ENCODE assay signal across 8 cellular contexts in genomic region chr17:59106463-59107305, GRCh38. TPM values are rescaled to one million over a fixed set of nuclear protein-coding genes. Genes with fewer than 3 reads are reported as not detected.
DNase-seq lines count a peak whose midpoint lies in the region; ATAC-seq, FAIRE-seq and TF ChIP-seq lines count a peak whose summit lies in the region.

Gene TRIM37, minus strand, starts transcription at chr17:59106880. Its CDS starts 419 bp downstream, at chr17:59106461.

- H3K9me3 ChIP-seq in Caco-2 (no peaks in the 10 kb centered on the region), H1 (ENCODE audit: insufficient read depth in 2 of 2, low read depth in 1 of 2, low read length in 1 of 2) (no peaks in the 10 kb centered on the region), mesenchymal stem cell (ENCODE audit: control insufficient read depth, low read length) (no peaks in the 10 kb centered on the region)

- peak within 1 kb of the TSS; percentile 81 to 92 (median 84) for H3K9ac ChIP-seq in H1 (replicated peaks in 1 of 4; ENCODE audit: extremely low read depth in 1 of 4, low read depth in 3 of 4, low read length in 3 of 4)
- peak within 1 kb of the TSS; percentile 88 for H3K9ac ChIP-seq in mesenchymal stem cell (ENCODE audit: low read length)

- TF ChIP-seq EP300 in H1 (IDR thresholded peaks at IDR 0.05; ENCODE audit: borderline replicate concordance in 1 of 2, low read depth in 2 of 2, low read length in 2 of 2): no peak

- peak within 1 kb of the TSS; percentile 74 for H4K5ac ChIP-seq in H1 (ENCODE audit: insufficient read length, low read depth, low read length)

- FAIRE-seq in HTR-8/SVneo (lab: Jason Lieb, UNC) (peak; percentile 100), H1 (lab: Jason Lieb, UNC) (no peak)

- TF ChIP-seq RAD21 in H1 (IDR thresholded peaks at IDR 0.05 in 1 of 2, conservative IDR thresholded peaks at IDR 0.05 in 1 of 2; ENCODE audit: low read depth in 2 of 2, low read length in 2 of 2): 0 out of 4 replicates have a peak, but pooled peaks of 1 of the 2 experiments have one; percentile 8

- TF ChIP-seq POLR2A in H1 (IDR thresholded peaks at IDR 0.05; ENCODE audit: control extremely low read depth in 1 of 2, low read depth in 2 of 2, low read length in 2 of 2): peak; percentile 42 to 67

- POLR2A ChIA-PET in Caco-2 (lab: Charles Lee) (interaction anchor here (0.5 to 2.6 kb wide), 9 partner anchors 12 to 588 kb away, joined by 3 to 38 read pairs (median 5); partner anchors contain the start of genes PRR11 and SKA2), H1 (lab: Charles Lee; ENCODE audit: partially characterized antibody) (interaction anchor here (0.7 to 3.6 kb wide), 13 partner anchors 8 to 609 kb away, joined by 3 to 32 read pairs (median 4); partner anchors contain the start of genes PRR11 and SKA2)

- H4K20me1 ChIP-seq in H1 (replicated peaks in 1 of 2; ENCODE audit: control insufficient read depth in 1 of 2, insufficient read depth in 2 of 2, low read length in 2 of 2): peaks cover 0 to 4% of the 10 kb centered on the region in 2 experiments

- H3K27me3 Mint-ChIP-seq in Caco-2 (ENCODE audit: insufficient read depth, unreplicated experiment): no peaks in the 10 kb centered on the region

- H3K79me2 ChIP-seq in H1 (ENCODE audit: control insufficient read depth in 1 of 2, insufficient read depth in 2 of 2, low read length in 2 of 2): peaks cover 0 to 38% of the 10 kb centered on the region in 2 experiments; a peak in 3 of 4 replicates

- H3K36me3 ChIP-seq in Caco-2 (ENCODE audit: control insufficient read depth, insufficient read depth, low read length) (no peaks in the 10 kb centered on the region; the same call in 1 of the 2 replicates), H1 (ENCODE audit: control insufficient read depth in 2 of 4, insufficient read depth in 4 of 4, low read length in 3 of 4) (peaks cover 0 to 19% (median 0%) of the 10 kb centered on the region in 4 experiments; a peak in 2 of 8 replicates), mesenchymal stem cell (ENCODE audit: control insufficient read depth in 1 of 2, insufficient read depth in 2 of 2, low read depth in 1 of 2, low read length in 2 of 2) (peaks cover 4 to 22% of the 10 kb centered on the region in 2 experiments)

- DNase-seq in Caco-2 (peak; percentile 99 to 100), HTR-8/SVneo (ENCODE audit: insufficient read length, low spot score) (peak; percentile 99), NOMO-1 treated with dmso at 0.1 percent for 144 hours (lab: John Stamatoyannopoulos, UW; ENCODE audit: unreplicated experiment) (peak; percentile 98), H1 (ENCODE audit: low read depth in 1 of 2, low spot score in 2 of 2) (peak; percentile 98 to 99), mesenchymal stem cell (peak; percentile 99)
- peak; percentile 84 to 100 (median 97) for DNase-seq in activated CD8-positive, alpha-beta memory T cell treated with anti-CD3 and anti-CD28 coated beads for 48 hours (ENCODE audit: low read depth in 2 of 3, low spot score in 2 of 3)
- DNase-seq in stimulated activated CD8-positive, alpha-beta memory T cell treated with anti-CD3 and anti-CD28 coated beads, Interleukin-12 subunit alpha, Interleukin-12 subunit beta, amount 100 ng/mL, for 4 hours (ENCODE audit: low read depth): peak; percentile 99

- 0 out of 2 replicates have a peak, but pooled peaks cover 4% of the 10 kb centered on the region for H3K23me2 ChIP-seq in H1 (ENCODE audit: low read depth, low read length)

- no peak within 1 kb of the TSS for H2AK5ac ChIP-seq in H1 (ENCODE audit: low read depth, low read length)
- no peak within 1 kb of the TSS for H2AK5ac ChIP-seq in mesenchymal stem cell (ENCODE audit: low read length, severe bottlenecking)

- H3K23ac ChIP-seq in H1 (ENCODE audit: insufficient read length) (no peak within 1 kb of the TSS), mesenchymal stem cell (ENCODE audit: low read length in 2 of 2) (no peak within 1 kb of the TSS)

- ATAC-seq in GM21367 (IDR thresholded peaks at IDR 0.05; ENCODE audit: unreplicated experiment): peak; percentile 89

- peak within 1 kb of the TSS; percentile 98 for H3K4me3 Mint-ChIP-seq in Caco-2 (ENCODE audit: unreplicated experiment)

- CTCF ChIA-PET in Caco-2 (lab: Charles Lee): interaction anchor here (1.0 to 1.1 kb wide), 2 partner anchors 41 to 48 kb away, joined by 4 read pairs; partner anchors contain the start of genes PRR11 and SKA2
- CTCF ChIA-PET in H1 (lab: Charles Lee; ENCODE audit: partially characterized antibody): interaction anchor here (0.5 kb wide), 1 partner anchor 40 kb away, joined by 3 read pairs; no protein-coding TSS in a partner anchor

- no peaks in the 10 kb centered on the region for H3K27me3 ChIP-seq in Caco-2 (replicated peaks; ENCODE audit: control insufficient read depth, insufficient read depth, low read length)
- H3K27me3 ChIP-seq in H1 (replicated peaks in 1 of 4; ENCODE audit: control insufficient read depth in 3 of 4, extremely low read depth in 1 of 4, insufficient read depth in 3 of 4, low read length in 3 of 4): no peaks in the 10 kb centered on the region
- H3K27me3 ChIP-seq in mesenchymal stem cell (ENCODE audit: control insufficient read depth in 1 of 2, insufficient read depth in 1 of 2, low read length in 2 of 2): no peaks in the 10 kb centered on the region

- H3K4ac ChIP-seq in H1 (replicated peaks; ENCODE audit: insufficient read length, low read depth, low read length) (peak within 1 kb of the TSS; percentile 18), mesenchymal stem cell (ENCODE audit: low read depth in 1 of 2, low read length in 2 of 2) (peak within 1 kb of the TSS in 1 of 2 experiments; percentile 90)

- no peak within 1 kb of the TSS for H4K91ac ChIP-seq in H1 (replicated peaks; ENCODE audit: insufficient read length, low read length)
- H4K91ac ChIP-seq in mesenchymal stem cell (ENCODE audit: low read length): peak within 1 kb of the TSS; percentile 80

- H4K8ac ChIP-seq in H1 (ENCODE audit: extremely low read depth, insufficient read depth, low read length) (peak within 1 kb of the TSS; percentile 74), mesenchymal stem cell (ENCODE audit: low read length) (peak within 1 kb of the TSS; percentile 30)

- H3K4me1 Mint-ChIP-seq in Caco-2 (ENCODE audit: low read depth, unreplicated experiment): peaks cover 9% of the 10 kb centered on the region

- no peak within 1 kb of the TSS for H2BK120ac ChIP-seq in H1 (replicated peaks; ENCODE audit: low read depth, low read length)
- no peak within 1 kb of the TSS for H2BK120ac ChIP-seq in mesenchymal stem cell (ENCODE audit: low read depth, low read length)

- H3K18ac ChIP-seq in H1 (ENCODE audit: extremely low read depth, low read length) (peak within 1 kb of the TSS; percentile 88), mesenchymal stem cell (ENCODE audit: low read depth in 1 of 2, low read length in 2 of 2) (peak within 1 kb of the TSS; percentile 77 to 83)

- intact Hi-C loops in Caco-2 (cut with micrococcal nuclease; ENCODE audit: unreplicated experiment): loop anchor here (1.0 to 5.0 kb wide), 3 partner anchors 44 to 589 kb away; partner anchors contain the start of genes PRR11 and SKA2

- H3K27ac ChIP-seq in H1 (ENCODE audit: low read depth, low read length) (peak within 1 kb of the TSS; percentile 68), mesenchymal stem cell (ENCODE audit: low read length, poor library complexity, severe bottlenecking) (peak within 1 kb of the TSS; percentile 77)

- H3K4me2 ChIP-seq in H1 (ENCODE audit: insufficient read depth in 1 of 2, low read depth in 2 of 2, low read length in 2 of 2): peak within 1 kb of the TSS; percentile 71 to 90
- peak within 1 kb of the TSS; percentile 92 for H3K4me2 ChIP-seq in mesenchymal stem cell (ENCODE audit: low read length, poor library complexity, severe bottlenecking)

- peak within 1 kb of the TSS; percentile 45 for H2AFZ ChIP-seq in H1 (ENCODE audit: low read length)
- peak within 1 kb of the TSS; percentile 89 for H2AFZ ChIP-seq in mesenchymal stem cell (ENCODE audit: low read depth, low read length)

- peak within 1 kb of the TSS; percentile 96 for H3K27ac Mint-ChIP-seq in Caco-2 (ENCODE audit: unreplicated experiment)

- H2BK12ac ChIP-seq in H1 (ENCODE audit: low read depth, low read length) (peak within 1 kb of the TSS; percentile 64; the same call in 1 of the 2 replicates), mesenchymal stem cell (ENCODE audit: low read length in 2 of 2) (peak within 1 kb of the TSS in 1 of 2 experiments; percentile 15)

- H3K4me1 ChIP-seq in Caco-2 (peaks cover 6% of the 10 kb centered on the region; the same call in 1 of the 2 replicates), H1 (replicated peaks in 1 of 4; ENCODE audit: control insufficient read depth in 3 of 4, insufficient read depth in 4 of 4, low read length in 3 of 4) (0 out of 7 replicates have a peak, but pooled peaks cover 0 to 6% (median 0%) of the 10 kb centered on the region in 4 experiments), mesenchymal stem cell (ENCODE audit: control insufficient read depth, insufficient read depth, low read depth, low read length) (peaks cover 2% of the 10 kb centered on the region)

- H3K14ac ChIP-seq in H1 (ENCODE audit: insufficient read length): no peak within 1 kb of the TSS
- H3K14ac ChIP-seq in mesenchymal stem cell (ENCODE audit: low read length in 2 of 2): peak within 1 kb of the TSS in 1 of 2 experiments; percentile 64

- H2BK20ac ChIP-seq in H1 (ENCODE audit: low read length): no peak within 1 kb of the TSS

- no peaks in the 10 kb centered on the region for H3K79me1 ChIP-seq in H1 (ENCODE audit: low read depth, low read length)
- peaks cover 5% of the 10 kb centered on the region for H3K79me1 ChIP-seq in mesenchymal stem cell (replicated peaks; ENCODE audit: low read length, poor library complexity, severe bottlenecking)

- BruUV-seq in Caco-2 (replicated peaks; lab: Mats Ljungman, UMichigan): no TSS peak

- H3K56ac ChIP-seq in H1 (replicated peaks; ENCODE audit: insufficient read length, low read depth, low read length): peak within 1 kb of the TSS; percentile 7

- WGBS in H1 (ENCODE audit: extremely low coverage in 1 of 2, insufficient coverage in 1 of 2, insufficient read length in 1 of 2, insufficient replicate concordance in 2 of 2, low coverage in 1 of 2, low lambda C conversion rate in 2 of 2, missing lambda C conversion rate in 1 of 2), 2 experiments: 3% methylated on average over 68 of the region's 89 CpGs; no CpG with 5 or more reads in 1 of the 2 experiments
- under 1% methylated on average over 72 of the region's 89 CpGs for WGBS in mesenchymal stem cell

- H3K4me3 ChIP-seq in Caco-2 (ENCODE audit: low read depth, low read length): peak within 1 kb of the TSS; percentile 90
- H3K4me3 ChIP-seq in H1 (ENCODE audit: extremely low read depth in 1 of 4, insufficient read depth in 2 of 4, low read depth in 3 of 4, low read length in 4 of 4): peak within 1 kb of the TSS; percentile 74 to 92 (median 90)
- peak within 1 kb of the TSS; percentile 85 to 89 for H3K4me3 ChIP-seq in mesenchymal stem cell (ENCODE audit: insufficient read depth in 1 of 2, low read depth in 1 of 2, low read length in 2 of 2)

- no peaks in the 10 kb centered on the region for H3K9me3 Mint-ChIP-seq in Caco-2 (ENCODE audit: unreplicated experiment)

- TF ChIP-seq CTCF in Caco-2 (IDR thresholded peaks at IDR 0.05; ENCODE audit: insufficient read depth in 1 of 2, low read depth in 1 of 2, low read length in 1 of 2, severe bottlenecking in 1 of 2, unreplicated experiment in 1 of 2): peak in 1 of 2 experiments; percentile 13
- no peak for TF ChIP-seq CTCF in H1 (IDR thresholded peaks at IDR 0.05; ENCODE audit: control extremely low read depth in 1 of 3, insufficient read depth in 1 of 3, low read depth in 1 of 3, low read length in 3 of 3)

- H2BK15ac ChIP-seq in H1 (ENCODE audit: low read length) (no peak within 1 kb of the TSS), mesenchymal stem cell (ENCODE audit: low read depth, poor library complexity, severe bottlenecking) (peak within 1 kb of the TSS; percentile 80)

- H2BK5ac ChIP-seq in H1 (ENCODE audit: low read depth, low read length) (peak within 1 kb of the TSS; percentile 50; the same call in 1 of the 2 replicates), mesenchymal stem cell (ENCODE audit: low read depth, low read length, poor library complexity, severe bottlenecking) (peak within 1 kb of the TSS; percentile 69)

- H3K36me3 Mint-ChIP-seq in Caco-2 (ENCODE audit: insufficient read depth, unreplicated experiment): peaks cover 74% of the 10 kb centered on the region

RNA-seq across cellular contexts. Expression of gene TRIM37, which starts in this region (rescaled TPM):
- 37.7 and 44.4 TPM in 2 replicates for total RNA-seq in Caco-2 (2022)
- total RNA-seq in H1 (2021; fragmentation: NEBNext Ultra II Directional; extraction: Animal tissue kit (Norgen Biotek cat#: 25700)): 54.6 and 57.0 TPM in 2 replicates
- 14.7 and 38.2 TPM in 2 replicates for polyA plus RNA-seq in H1 (2011; rRNA removed)
- polyA plus RNA-seq in H1 (2011; cell fraction: cytosol; rRNA removed): 31.1 TPM
- 24.4 TPM for polyA plus RNA-seq in H1 (2011; cell fraction: nucleus; rRNA removed)
- 36.2 to 48.2 TPM (median 40.4 TPM) in 4 replicates for polyA plus RNA-seq in H1 (2012, experiment 1 of 2)
- polyA plus RNA-seq in H1 (2012, experiment 2 of 2): 2.9 TPM
- polyA plus RNA-seq in H1 (2013, experiment 1 of 2): 31.4 TPM
- polyA plus RNA-seq in H1 (2013, experiment 2 of 2): 32.4 TPM
- 115 and 213 TPM in 2 replicates for polyA minus RNA-seq in H1 (2011; rRNA and poly(A)+ RNA removed)
- polyA minus RNA-seq in H1 (2011; cell fraction: cytosol; rRNA and poly(A)+ RNA removed): 28.9 TPM
- 65.8 TPM for polyA minus RNA-seq in H1 (2011; cell fraction: nucleus; rRNA and poly(A)+ RNA removed)
- polyA plus RNA-seq in mesenchymal stem cell (2013, experiment 1 of 2): 19.3 TPM
- polyA plus RNA-seq in mesenchymal stem cell (2013, experiment 2 of 2): 19.8 TPM

Comparison
In these comparisons a context has a peak if more than half of its experiments do, and no peak if none do; other contexts are left out.
1. Peak in every context shown above with its lines: DNase-seq, ATAC-seq, H3K4me3 ChIP-seq and H3K27ac ChIP-seq.